2 cellular contexts compared by ENCODE assay signal in genomic region chrX:21883258-21883657, GRCh38.
TF ChIP-seq lines count a peak whose summit lies in the region.

No MANE protein-coding gene starts in this region.

TF ChIP-seq in SK-N-SH, 30 proteins besides CTCF, POLR2A, EP300 and RAD21 (continued from another document):
- TF ChIP-seq USF1 (IDR thresholded peaks at IDR 0.05; ENCODE audit: borderline replicate concordance, low read depth), result no peak
- TF ChIP-seq GABPA (IDR thresholded peaks at IDR 0.05; ENCODE audit: low read depth), result no peak
- no peak for TF ChIP-seq TEAD4 (IDR thresholded peaks at IDR 0.05; ENCODE audit: borderline replicate concordance, insufficient read depth)
- TF ChIP-seq FOXM1 (IDR thresholded peaks at IDR 0.05; ENCODE audit: low read depth), result no peak
- no peak for TF ChIP-seq MEF2A (IDR thresholded peaks at IDR 0.05; ENCODE audit: borderline replicate concordance, low read depth)

TF ChIP-seq in SK-N-SH treated with all-trans-retinoic acid at 6 μM for 48 hours, 23 proteins besides CTCF, POLR2A, EP300 and RAD21 (continued from another document):
- TF ChIP-seq POU6F1 (CRISPR knock-in tag; IDR thresholded peaks at IDR 0.05; ENCODE audit: borderline replicate concordance, low read depth), result no peak
